ENCODE assay signal across 8 cellular contexts in the genomic region with DNA sequence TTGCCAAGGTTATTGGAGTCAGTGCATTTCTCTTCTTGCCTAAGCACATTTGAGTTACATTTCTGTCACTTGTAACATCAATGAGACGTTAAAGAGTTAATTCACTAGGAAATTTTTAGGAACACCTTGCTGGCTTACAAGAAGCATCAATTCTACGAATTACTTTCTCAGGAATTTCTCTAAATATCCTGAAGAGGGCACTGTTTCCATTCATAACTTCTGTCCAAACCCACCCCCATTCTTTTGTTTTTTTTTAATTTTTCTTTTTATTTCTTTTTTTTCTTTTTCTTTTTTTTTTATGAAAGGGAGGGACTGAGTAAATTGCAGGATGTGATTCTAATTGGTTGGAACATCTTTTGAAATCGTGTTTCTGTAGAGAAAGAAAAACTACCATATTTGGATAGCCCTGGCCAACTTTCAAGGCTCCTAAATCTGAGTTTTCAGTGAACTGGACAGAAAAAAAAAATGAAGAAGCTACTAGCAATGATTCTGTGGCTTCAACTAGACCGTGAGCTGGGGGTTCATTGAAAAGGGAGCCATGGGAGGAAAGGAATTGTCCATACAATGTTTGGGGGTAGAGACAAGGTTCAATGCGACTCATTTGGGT.
DNase-seq lines count a peak whose midpoint lies in the region; ATAC-seq, FAIRE-seq and TF ChIP-seq lines count a peak whose summit lies in the region.

No MANE protein-coding gene starts in this region.

- H3K36me3 ChIP-seq in brain microvascular endothelial cell (replicated peaks), result no peaks in the 10 kb centered on the region
- no peaks in the 10 kb centered on the region for H3K36me3 ChIP-seq in pancreas
- no peaks in the 10 kb centered on the region for H3K36me3 ChIP-seq in vagina

- H3K9me3 ChIP-seq in pancreas (no peaks in the 10 kb centered on the region), vagina (no peaks in the 10 kb centered on the region)

- H3K4me3 ChIP-seq in brain microvascular endothelial cell (ENCODE audit: low read depth, low read length) (no peak overlapping the region), pancreas (no peak overlapping the region), vagina (no peak overlapping the region)

- TF ChIP-seq POLR2A in vagina (IDR thresholded peaks at IDR 0.05), result no peak

- no peaks in the 10 kb centered on the region for H3K27me3 ChIP-seq in brain microvascular endothelial cell (replicated peaks)
- no peaks in the 10 kb centered on the region for H3K27me3 ChIP-seq in pancreas
- no peaks in the 10 kb centered on the region for H3K27me3 ChIP-seq in vagina

- no peaks in the 10 kb centered on the region for H3K4me1 ChIP-seq in pancreas
- H3K4me1 ChIP-seq in vagina, result no peaks in the 10 kb centered on the region

- intact Hi-C loops in pancreas (cut with DNase I) (no loop called here), vagina (cut with DNase I) (no loop called here)

- DNase-seq in NOMO-1 treated with DMSO at 0.1 percent for 48 hours (lab: John Stamatoyannopoulos, UW; ENCODE audit: unreplicated experiment) (peak; percentile 23), NOMO-1 treated with dmso at 0.1 percent for 144 hours (lab: John Stamatoyannopoulos, UW; ENCODE audit: unreplicated experiment) (no peak), MV-4-11 (lab: John Stamatoyannopoulos, UW) (peak; percentile 9), brain microvascular endothelial cell (no peak), pancreas (no peak), vagina (ENCODE audit: extremely low spot score in 2 of 2) (no peak), left lobe of liver (ENCODE audit: low spot score) (no peak)

- WGBS in pancreas, 2 donors, result 30% methylated on average over 5 of the region's 5 CpGs

- FAIRE-seq in pancreas (lab: Jason Lieb, UNC), result peak; percentile 57

- TF ChIP-seq CTCF in brain microvascular endothelial cell (IDR thresholded peaks at IDR 0.05; ENCODE audit: low read depth, low read length, missing control alignments), result peak; percentile 22
- peak in 2 of 4 donors; percentile 14 to 36 for TF ChIP-seq CTCF in pancreas (IDR thresholded peaks at IDR 0.05)
- TF ChIP-seq CTCF in vagina (IDR thresholded peaks at IDR 0.05), result no peak

- H3K27ac ChIP-seq in brain microvascular endothelial cell (no peak overlapping the region), pancreas (no peak overlapping the region), vagina (no peak overlapping the region)

- ATAC-seq in pancreas, result no peak
- ATAC-seq in GM21447 (IDR thresholded peaks at IDR 0.05; ENCODE audit: unreplicated experiment), result no peak
- ATAC-seq in left lobe of liver, result no peak

- in situ Hi-C loops in brain microvascular endothelial cell (cut with HindIII; ENCODE audit: low pct_ligation_motif_present, low sequenced_read_pairs), result no loop called here

Comparison
In these comparisons a context has a peak if more than half of its experiments do, and no peak if none do; other contexts are left out.
1. DNase-seq: peak in NOMO-1 treated with DMSO at 0.1 percent for 48 hours (single experiment) and MV-4-11 (single experiment); none in NOMO-1 treated with dmso at 0.1 percent for 144 hours (single experiment), brain microvascular endothelial cell (single experiment), pancreas (0 of 6), vagina (0 of 2) and left lobe of liver (single experiment).